1 cellular context compared by ENCODE assay signal in genomic region chr10:98303569-98303968, GRCh38.
TF ChIP-seq lines count a peak whose summit lies in the region.

No MANE protein-coding gene starts in this region.

TF ChIP-seq in GM23338, 12 proteins besides CTCF, POLR2A, EP300 and RAD21 (continued from another document):
- no peak for TF ChIP-seq ZNF462 (CRISPR knock-in tag; IDR thresholded peaks at IDR 0.05)
- no peak for TF ChIP-seq NANOG (IDR thresholded peaks at IDR 0.05; ENCODE audit: borderline replicate concordance)
- TF ChIP-seq ETS1 (IDR thresholded peaks at IDR 0.05) = no peak
- TF ChIP-seq JUNB (IDR thresholded peaks at IDR 0.05; ENCODE audit: unreplicated experiment) = no peak
- TF ChIP-seq POLR2AphosphoS5 (IDR thresholded peaks at IDR 0.05; ENCODE audit: low read depth) = no peak
- TF ChIP-seq STAT1 (IDR thresholded peaks at IDR 0.05; ENCODE audit: unreplicated experiment) = no peak
- TF ChIP-seq REST (IDR thresholded peaks at IDR 0.05; ENCODE audit: unreplicated experiment) = no peak
